ENCODE assay signal across 9 cellular contexts in genomic region chr3:48634661-48635221, GRCh38. TPM values are rescaled to one million over a fixed set of nuclear protein-coding genes. Genes with fewer than 3 reads are reported as not detected.
DNase-seq lines count a peak whose midpoint lies in the region; TF ChIP-seq lines count a peak whose summit lies in the region.
"Had no signal": no experiment of that assay in that cellular context is flagged by ENCODE, and none has a peak within 500 bp of the region (broad histone marks: within the 10 kb centered on the region; RNA-seq: fewer than 3 reads in every experiment).

No MANE protein-coding gene starts in this region.

- H3K36me3 Mint-ChIP-seq in HFFc6 (ENCODE audit: low read depth): peaks cover 5% of the 10 kb centered on the region

- peak overlapping the region; percentile 71 to 75 for H3K9ac ChIP-seq in stomach smooth muscle (ENCODE audit: low read length in 2 of 2)

- H3K4me3 ChIP-seq in esophagus (ENCODE audit: low read depth in 1 of 2, low read length in 2 of 2) (peak overlapping the region; percentile 63 to 83), muscle layer of duodenum (ENCODE audit: low read depth in 1 of 2, low read length in 2 of 2) (peak overlapping the region; percentile 73 to 95), stomach smooth muscle (ENCODE audit: low read length in 2 of 2) (peak overlapping the region; percentile 86 to 87)

- peaks cover 0 to 26% of the 10 kb centered on the region in 2 donors for H3K36me3 ChIP-seq in esophagus (ENCODE audit: control insufficient read depth in 2 of 2, insufficient read depth in 2 of 2, low read length in 1 of 2)
- H3K36me3 ChIP-seq in muscle layer of duodenum (ENCODE audit: control insufficient read depth in 1 of 2, insufficient read depth in 2 of 2, low read length in 2 of 2): peaks cover 7 to 34% of the 10 kb centered on the region in 2 donors
- peaks cover 12 to 19% of the 10 kb centered on the region in 2 donors for H3K36me3 ChIP-seq in stomach smooth muscle (ENCODE audit: control insufficient read depth in 2 of 2, insufficient read depth in 2 of 2, low read length in 2 of 2)

- DNase-seq in G401 (ENCODE audit: low spot score): peak; percentile 56
- peak; percentile 44 for DNase-seq in HFFc6
- DNase-seq in NCI-H345 (lab: John Stamatoyannopoulos, UW): peak; percentile 44
- DNase-seq in activated CD8-positive, alpha-beta memory T cell treated with anti-CD3 and anti-CD28 coated beads, Interleukin-2, amount 50 U/mL, for 48 hours: peak; percentile 85
- no peak for DNase-seq in amniotic stem cell (lab: John Stamatoyannopoulos, UW)

- no peaks in the 10 kb centered on the region; the same call in 1 of the 2 replicates for H3K27me3 Mint-ChIP-seq in HFFc6 (ENCODE audit: insufficient read depth)

- peak overlapping the region; percentile 90 for H3K4me3 Mint-ChIP-seq in HFFc6

- H3K27ac Mint-ChIP-seq in HFFc6: peak overlapping the region; percentile 71

- no peak for TF ChIP-seq CTCF in HFFc6 (IDR thresholded peaks at IDR 0.05)

- in situ Hi-C loops in G401 (cut with HindIII; ENCODE audit: low sequenced_read_pairs): no loop called here

- H3K4me1 ChIP-seq in esophagus (ENCODE audit: control insufficient read depth in 2 of 2, insufficient read depth in 2 of 2, low read length in 1 of 2): peaks cover 0 to 10% of the 10 kb centered on the region in 2 donors
- H3K4me1 ChIP-seq in muscle layer of duodenum (ENCODE audit: control insufficient read depth in 1 of 2, insufficient read depth in 2 of 2, low read length in 2 of 2): peaks cover 4 to 23% of the 10 kb centered on the region in 2 donors
- H3K4me1 ChIP-seq in stomach smooth muscle (ENCODE audit: control insufficient read depth, insufficient read depth, low read length): peaks cover 25% of the 10 kb centered on the region

- H3K9me3 Mint-ChIP-seq in HFFc6: no peaks in the 10 kb centered on the region

- H3K9me3 ChIP-seq in esophagus (ENCODE audit: control insufficient read depth in 2 of 2, insufficient read depth in 1 of 2, low read depth in 1 of 2, low read length in 1 of 2) (no peaks in the 10 kb centered on the region), muscle layer of duodenum (ENCODE audit: control insufficient read depth in 1 of 2, low read length in 2 of 2) (no peaks in the 10 kb centered on the region), stomach smooth muscle (ENCODE audit: control insufficient read depth in 2 of 2, low read length in 2 of 2) (no peaks in the 10 kb centered on the region)

- H3K27me3 ChIP-seq in esophagus (ENCODE audit: control insufficient read depth in 1 of 2, insufficient read depth in 2 of 2, low read length in 2 of 2) (no peaks in the 10 kb centered on the region), muscle layer of duodenum (ENCODE audit: low read depth, low read length) (no peaks in the 10 kb centered on the region), stomach smooth muscle (ENCODE audit: control insufficient read depth in 1 of 2, insufficient read depth in 2 of 2, low read length in 2 of 2) (no peaks in the 10 kb centered on the region)

- H3K4me1 Mint-ChIP-seq in HFFc6 (ENCODE audit: low read depth): peaks cover 27% of the 10 kb centered on the region

- WGBS in esophagus, 2 donors: 2 to 4% methylated on average over 30 of the region's 30 CpGs

- H3K27ac ChIP-seq in esophagus (ENCODE audit: low read depth in 2 of 2, low read length in 1 of 2) (peak overlapping the region; percentile 39 to 62), muscle layer of duodenum (ENCODE audit: low read length) (peak overlapping the region; percentile 23), stomach smooth muscle (ENCODE audit: low read length) (peak overlapping the region; percentile 71)

RNA-seq across cellular contexts. Expression of gene SLC26A6, which starts 0.5 kb away (rescaled TPM):
- total RNA-seq in G401 (2014; rRNA removed; shearing (Covaris generic)): 40.2 and 51.0 TPM in 2 replicates
- total RNA-seq in HFFc6 (2021; fragmentation: NEBNext Ultra II Directional; extraction: Animal tissue kit (Norgen Biotek cat#: 25700)): 10 to 100 TPM; 15.1 to 19.6 (median 17.5) TPM
- 10 to 100 TPM in 1 of 2 donors, 1 to 10 TPM in 1; 6.4 to 20.8 TPM for polyA plus RNA-seq in esophagus

RNA-seq across cellular contexts. Expression of gene TMEM89, which starts 13.2 kb away (rescaled TPM):
- not detected in 2 replicates for total RNA-seq in G401 (2014; rRNA removed; shearing (Covaris generic))
- under 1 TPM in 1 of 6 experiments, not detected in 5; 0.25 TPM for total RNA-seq in HFFc6 (2021; fragmentation: NEBNext Ultra II Directional; extraction: Animal tissue kit (Norgen Biotek cat#: 25700))
- polyA plus RNA-seq in esophagus: not detected
- total RNA-seq: pulmonary artery endothelial cell had no signal

RNA-seq across cellular contexts. Expression of gene UQCRC1, which starts 25.3 kb away (rescaled TPM):
- total RNA-seq in G401 (2014; rRNA removed; shearing (Covaris generic)): 474 and 540 TPM in 2 replicates
- 100 to 1,000 TPM; 254 to 322 (median 276) TPM for total RNA-seq in HFFc6 (2021; fragmentation: NEBNext Ultra II Directional; extraction: Animal tissue kit (Norgen Biotek cat#: 25700))
- polyA plus RNA-seq in esophagus: 100 to 1,000 TPM; 192 to 264 TPM

RNA-seq across cellular contexts. Expression of gene CELSR3, which starts 27.9 kb away (rescaled TPM):
- 4.6 and 5.0 TPM in 2 replicates for total RNA-seq in G401 (2014; rRNA removed; shearing (Covaris generic))
- 1 to 10 TPM; 1.9 to 5.0 (median 3.4) TPM for total RNA-seq in HFFc6 (2021; fragmentation: NEBNext Ultra II Directional; extraction: Animal tissue kit (Norgen Biotek cat#: 25700))
- polyA plus RNA-seq in esophagus: under 1 TPM; 0.36 to 0.77 TPM

RNA-seq across cellular contexts. Expression of gene COL7A1, which starts 39.6 kb away (rescaled TPM):
- 0.12 and 0.34 TPM in 2 replicates for total RNA-seq in G401 (2014; rRNA removed; shearing (Covaris generic))
- total RNA-seq in HFFc6 (2021; fragmentation: NEBNext Ultra II Directional; extraction: Animal tissue kit (Norgen Biotek cat#: 25700)): 100 to 1,000 TPM in 1 of 6 experiments, 10 to 100 TPM in 5; 74.9 to 113 (median 80.8) TPM
- 100 to 1,000 TPM in 1 of 2 donors, 10 to 100 TPM in 1; 60.7 to 265 TPM for polyA plus RNA-seq in esophagus
